8 cellular contexts compared by ENCODE assay signal in the genomic region with DNA sequence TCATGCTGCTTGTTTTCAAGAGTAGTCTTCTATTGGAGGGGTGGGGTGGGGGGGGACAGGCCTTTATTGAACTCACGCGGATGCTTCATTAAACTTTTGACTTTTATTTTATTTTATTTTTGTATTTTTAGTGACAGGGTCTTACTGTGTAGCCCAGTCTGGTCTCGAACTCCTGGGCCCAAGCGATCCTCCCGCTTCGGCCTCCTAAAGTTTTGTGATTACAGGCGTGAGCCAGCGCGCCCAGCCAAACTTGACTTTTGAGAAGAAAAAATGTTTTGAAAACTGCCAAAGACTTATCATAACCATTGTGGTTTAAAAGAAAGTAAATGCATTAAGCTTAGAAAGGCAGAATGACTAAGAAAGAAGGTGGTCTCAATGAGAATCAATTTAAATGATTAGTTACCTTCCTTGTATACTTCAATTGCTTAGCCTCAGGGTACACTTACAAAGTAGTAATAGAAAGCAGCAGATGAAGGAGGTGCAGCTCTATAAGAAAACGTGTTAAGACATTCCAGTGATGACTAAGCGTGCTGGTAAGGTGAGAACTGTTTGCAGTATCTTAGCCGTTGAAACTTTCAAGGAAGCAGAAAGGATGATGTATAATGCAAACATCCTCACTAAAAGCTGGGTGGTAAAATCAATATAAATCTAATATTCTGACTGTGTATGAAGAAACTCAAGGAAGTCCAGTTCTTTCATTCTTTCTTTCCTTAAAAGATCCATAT. TPM values are rescaled to one million over a fixed set of nuclear protein-coding genes. Genes with fewer than 3 reads are reported as not detected.
DNase-seq lines count a peak whose midpoint lies in the region; ATAC-seq and TF ChIP-seq lines count a peak whose summit lies in the region.

No MANE protein-coding gene starts in this region.

- peaks cover 52% of the 10 kb centered on the region for H3K79me2 ChIP-seq in OCI-LY7 (ENCODE audit: insufficient read depth, low read depth, low read length)
- peaks cover 60% of the 10 kb centered on the region for H3K79me2 ChIP-seq in neural progenitor cell (ENCODE audit: low read depth)

- H3K9me3 ChIP-seq in OCI-LY7 (ENCODE audit: low read length) = no peaks in the 10 kb centered on the region
- H3K9me3 ChIP-seq in neural progenitor cell (ENCODE audit: low read depth) = no peaks in the 10 kb centered on the region

- no peaks in the 10 kb centered on the region for H3K27me3 Mint-ChIP-seq in effector memory CD8-positive, alpha-beta T cell
- H3K27me3 Mint-ChIP-seq in neural progenitor cell (ENCODE audit: insufficient read depth, low read depth) = peaks cover 6% of the 10 kb centered on the region

- H3K4me3 ChIP-seq in GM12875 (ENCODE audit: low read depth, low read length) = peak overlapping the region; percentile 66
- H3K4me3 ChIP-seq in OCI-LY7 (ENCODE audit: low read depth, low read length, poor library complexity, severe bottlenecking) = peak overlapping the region; percentile 84
- peak overlapping the region; percentile 74 for H3K4me3 ChIP-seq in neural progenitor cell

- peaks cover 11% of the 10 kb centered on the region for H3F3A ChIP-seq in neural progenitor cell (ENCODE audit: low read depth)

- no peaks in the 10 kb centered on the region for H3K9me2 ChIP-seq in OCI-LY7 (ENCODE audit: insufficient read depth, low read length)

- DNase-seq in OCI-LY7 (ENCODE audit: low spot score) (no peak), neural progenitor cell (ENCODE audit: low spot score) (no peak), activated gamma-delta T cell treated with Interleukin-2 at 50 U/mL for 16 hours (no peak), NCI-H524 (lab: John Stamatoyannopoulos, UW) (no peak), SKM-1 treated with dmso at 0.1 percent for 144 hours (lab: John Stamatoyannopoulos, UW; ENCODE audit: unreplicated experiment) (no peak), DMS114 treated with DMSO at 0.1 percent for 48 hours (lab: John Stamatoyannopoulos, UW; ENCODE audit: unreplicated experiment) (no peak)
- no peak for DNase-seq in effector memory CD8-positive, alpha-beta T cell

- H3K4me1 Mint-ChIP-seq in effector memory CD8-positive, alpha-beta T cell (ENCODE audit: low read depth in 2 of 2) = peaks cover 24 to 35% of the 10 kb centered on the region in 2 donors
- H3K4me1 Mint-ChIP-seq in neural progenitor cell = peaks cover 21% of the 10 kb centered on the region

- H3K9me3 Mint-ChIP-seq in effector memory CD8-positive, alpha-beta T cell = no peaks in the 10 kb centered on the region
- no peaks in the 10 kb centered on the region for H3K9me3 Mint-ChIP-seq in neural progenitor cell

- CTCF ChIA-PET in OCI-LY7 (lab: Charles Lee; ENCODE audit: unreplicated experiment) = interaction anchor here (1.0 kb wide), 1 partner anchor 9 kb away, joined by 3 read pairs; no protein-coding TSS in a partner anchor

- peak overlapping the region; percentile 96 to 99 for H3K27ac Mint-ChIP-seq in effector memory CD8-positive, alpha-beta T cell
- peak overlapping the region; percentile 96 for H3K27ac Mint-ChIP-seq in neural progenitor cell

- H3K36me3 Mint-ChIP-seq in effector memory CD8-positive, alpha-beta T cell (ENCODE audit: insufficient read depth) = peaks cover 18% of the 10 kb centered on the region
- peaks cover 2% of the 10 kb centered on the region for H3K36me3 Mint-ChIP-seq in neural progenitor cell

- BruUV-seq in OCI-LY7 (replicated peaks; lab: Mats Ljungman, UMichigan) = no TSS peak

- H3K4me2 ChIP-seq in OCI-LY7 (ENCODE audit: low read length) (peak overlapping the region; percentile 84), neural progenitor cell (peak overlapping the region; percentile 73)

- intact Hi-C loops in OCI-LY7 (cut with micrococcal nuclease; ENCODE audit: unreplicated experiment) = loop anchor here (5.0 kb wide), 1 partner anchor 219 kb away; the partner anchor contains the start of gene TAF15

- H4K20me1 ChIP-seq in OCI-LY7 (ENCODE audit: insufficient read depth, low read length) (no peaks in the 10 kb centered on the region), neural progenitor cell (ENCODE audit: low read depth) (peaks cover 18% of the 10 kb centered on the region)

- ATAC-seq in effector memory CD8-positive, alpha-beta T cell (replicated peaks) = no peak

- POLR2A ChIA-PET in OCI-LY7 (lab: Charles Lee) = interaction anchor here (0.6 to 6.7 kb wide), 9 partner anchors 9 to 258 kb away, joined by 3 to 53 read pairs (median 3); partner anchors contain the start of gene PEX12

- peaks cover 9% of the 10 kb centered on the region for H3K27me3 ChIP-seq in neural progenitor cell

- peak overlapping the region; percentile 93 to 99 for H3K4me3 Mint-ChIP-seq in effector memory CD8-positive, alpha-beta T cell
- peak overlapping the region; percentile 99 for H3K4me3 Mint-ChIP-seq in neural progenitor cell

- H2AFZ ChIP-seq in OCI-LY7 (ENCODE audit: low read length) (no peak overlapping the region), neural progenitor cell (replicated peaks) (no peak overlapping the region)

- H3K36me3 ChIP-seq in OCI-LY7 (ENCODE audit: insufficient read depth, low read length) (no peaks in the 10 kb centered on the region), neural progenitor cell (no peaks in the 10 kb centered on the region)

- TF ChIP-seq CTCF in GM12875 (IDR thresholded peaks at IDR 0.05; ENCODE audit: borderline replicate concordance, insufficient read depth, low read depth, low read length) = no peak
- no peak for TF ChIP-seq CTCF in OCI-LY7 (conservative IDR thresholded peaks at IDR 0.05; ENCODE audit: low read length)
- TF ChIP-seq CTCF in neural progenitor cell (IDR thresholded peaks at IDR 0.05) = no peak

- H3K27ac ChIP-seq in OCI-LY7 (ENCODE audit: low read depth, low read length, poor library complexity, severe bottlenecking) = peak overlapping the region; percentile 75
- H3K27ac ChIP-seq in neural progenitor cell = no peak overlapping the region

- H3K4me1 ChIP-seq in OCI-LY7 (ENCODE audit: insufficient read depth, low read length, poor library complexity, severe bottlenecking) (peaks cover 24% of the 10 kb centered on the region), neural progenitor cell (peaks cover 13% of the 10 kb centered on the region)

- peak overlapping the region; percentile 6 for H3K9ac ChIP-seq in neural progenitor cell

RNA-seq across cellular contexts. Expression of gene AP2B1, which starts 1.2 kb away (rescaled TPM):
- total RNA-seq in OCI-LY7 (2014; rRNA removed; shearing (Covaris generic)) = 28.9 and 51.5 TPM in 2 replicates
- total RNA-seq in OCI-LY7 (2022) = 76.0 and 82.9 TPM in 2 replicates
- total RNA-seq in neural progenitor cell (ENCODE audit: low replicate concordance) = 120 and 125 TPM in 2 replicates

RNA-seq across cellular contexts. Expression of gene PEX12, which starts 10.0 kb away (rescaled TPM):
- total RNA-seq in OCI-LY7 (2014; rRNA removed; shearing (Covaris generic)) = 4.3 and 6.8 TPM in 2 replicates
- total RNA-seq in OCI-LY7 (2022) (7.6 and 9.5 TPM in 2 replicates), neural progenitor cell (ENCODE audit: low replicate concordance) (6.5 and 7.0 TPM in 2 replicates)

RNA-seq across cellular contexts. Expression of gene SLFN14, which starts 27.7 kb away (rescaled TPM):
- total RNA-seq in OCI-LY7 (2014; rRNA removed; shearing (Covaris generic)) = not detected in 2 replicates
- total RNA-seq in OCI-LY7 (2022) (not detected in 2 replicates), neural progenitor cell (ENCODE audit: low replicate concordance) (not detected in 2 replicates)

RNA-seq across cellular contexts. Expression of gene SLFN12L, which starts 50.9 kb away (rescaled TPM):
- not detected in 2 replicates for total RNA-seq in OCI-LY7 (2014; rRNA removed; shearing (Covaris generic))
- total RNA-seq in OCI-LY7 (2022) = not detected in 2 replicates
- total RNA-seq in neural progenitor cell (ENCODE audit: low replicate concordance) = not detected in 2 replicates
